1 cellular context compared by ENCODE assay signal in the genomic region with DNA sequence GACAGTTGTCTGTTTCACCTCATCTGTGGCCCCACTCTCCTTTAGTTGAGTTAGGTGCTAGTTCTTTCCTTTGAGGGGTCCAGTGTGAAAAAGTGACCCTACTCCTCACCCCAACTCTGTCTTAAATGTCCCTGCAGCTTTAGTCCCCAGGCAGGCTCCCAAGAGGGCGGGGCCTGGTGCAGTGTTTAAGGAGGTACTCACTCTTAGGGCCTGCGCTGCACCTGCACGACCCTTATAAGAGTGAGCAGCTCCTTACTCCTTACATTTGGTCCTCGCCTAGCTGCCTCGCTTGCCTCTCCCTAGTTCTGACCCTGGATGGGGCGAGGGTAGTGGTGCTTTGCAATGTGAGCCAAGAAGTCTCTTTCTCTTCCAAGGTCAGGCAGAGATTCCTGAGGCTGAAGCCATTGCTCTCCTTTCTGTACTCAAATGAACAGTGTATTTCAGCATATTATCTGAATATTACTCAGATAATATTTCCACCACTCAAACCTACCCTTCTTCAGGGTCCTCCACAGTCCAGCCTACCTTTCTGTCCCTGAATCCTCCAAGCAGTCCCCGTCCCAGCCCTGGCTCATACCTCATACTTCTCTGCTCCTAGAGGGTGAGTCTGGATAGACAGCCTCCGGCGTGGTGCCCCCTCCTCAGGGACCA.
TF ChIP-seq lines count a peak whose summit lies in the region.

No MANE protein-coding gene starts in this region.

TF ChIP-seq in H1, 55 proteins besides CTCF, POLR2A, EP300 and RAD21:
- TF ChIP-seq RFX5 (IDR thresholded peaks at IDR 0.05; ENCODE audit: borderline replicate concordance, low read depth, low read length), result no peak
- TF ChIP-seq CBX8 (IDR thresholded peaks at IDR 0.05; ENCODE audit: borderline replicate concordance, low read depth, low read length), result no peak
- no peak for TF ChIP-seq SRF (IDR thresholded peaks at IDR 0.05; ENCODE audit: low read depth, low read length)
- TF ChIP-seq, protein P1, sequence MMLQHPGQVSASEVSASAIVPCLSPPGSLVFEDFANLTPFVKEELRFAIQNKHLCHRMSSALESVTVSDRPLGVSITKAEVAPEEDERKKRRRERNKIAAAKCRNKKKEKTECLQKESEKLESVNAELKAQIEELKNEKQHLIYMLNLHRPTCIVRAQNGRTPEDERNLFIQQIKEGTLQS (IDR thresholded peaks at IDR 0.05; ENCODE audit: insufficient read depth, low read depth, low read length), result no peak
- no peak for TF ChIP-seq NANOG (IDR thresholded peaks at IDR 0.05; ENCODE audit: insufficient read depth, low read depth, low read length, poor library complexity, severe bottlenecking)
- TF ChIP-seq, protein P2, sequence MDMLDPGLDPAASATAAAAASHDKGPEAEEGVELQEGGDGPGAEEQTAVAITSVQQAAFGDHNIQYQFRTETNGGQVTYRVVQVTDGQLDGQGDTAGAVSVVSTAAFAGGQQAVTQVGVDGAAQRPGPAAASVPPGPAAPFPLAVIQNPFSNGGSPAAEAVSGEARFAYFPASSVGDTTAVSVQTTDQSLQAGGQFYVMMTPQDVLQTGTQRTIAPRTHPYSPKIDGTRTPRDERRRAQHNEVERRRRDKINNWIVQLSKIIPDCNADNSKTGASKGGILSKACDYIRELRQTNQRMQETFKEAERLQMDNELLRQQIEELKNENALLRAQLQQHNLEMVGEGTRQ (IDR thresholded peaks at IDR 0.05; ENCODE audit: low read length), result no peak
- TF ChIP-seq SIX5 (IDR thresholded peaks at IDR 0.05; ENCODE audit: low read depth, low read length), result no peak
- TF ChIP-seq BACH1 (IDR thresholded peaks at IDR 0.05; ENCODE audit: low read length), result no peak
- no peak for TF ChIP-seq CREB1 (IDR thresholded peaks at IDR 0.05)
- TF ChIP-seq CHD2 (IDR thresholded peaks at IDR 0.05; ENCODE audit: low read length), result no peak
- TF ChIP-seq BCL11A (IDR thresholded peaks at IDR 0.05; ENCODE audit: low read depth in 2 of 2, low read length in 2 of 2), result no peak
- no peak for TF ChIP-seq JUND (IDR thresholded peaks at IDR 0.05; ENCODE audit: low read length)
- no peak for TF ChIP-seq EGR1 (IDR thresholded peaks at IDR 0.05; ENCODE audit: borderline replicate concordance, low read depth, low read length)
- no peak for TF ChIP-seq RXRA (IDR thresholded peaks at IDR 0.05; ENCODE audit: insufficient read depth, low read depth, low read length)
- no peak for TF ChIP-seq KDM4A (IDR thresholded peaks at IDR 0.05; ENCODE audit: low read depth, low read length, severe bottlenecking)
- TF ChIP-seq ZNF274 (IDR thresholded peaks at IDR 0.05; ENCODE audit: borderline replicate concordance, extremely low read depth, low read length), result no peak
- TF ChIP-seq SP1 (IDR thresholded peaks at IDR 0.05; ENCODE audit: low read depth, low read length), result no peak
- TF ChIP-seq SIN3A (conservative IDR thresholded peaks at IDR 0.05 in 1 of 2, IDR thresholded peaks at IDR 0.05 in 1 of 2; ENCODE audit: low read depth in 1 of 2, low read length in 2 of 2), result no peak
- no peak for TF ChIP-seq BRCA1 (IDR thresholded peaks at IDR 0.05; ENCODE audit: low read depth, low read length)
- no peak for TF ChIP-seq CEBPB (IDR thresholded peaks at IDR 0.05; ENCODE audit: low read depth, low read length)
